In genomic region chr14:105461903-105462302, GRCh38 we compare ENCODE assay signal across 25 cellular contexts. TPM values are rescaled to one million over a fixed set of nuclear protein-coding genes. Genes with fewer than 3 reads are reported as not detected.
"Had no signal": no experiment of that assay in that cellular context is flagged by ENCODE, and none has a peak within 500 bp of the region (broad histone marks: within the 10 kb centered on the region; RNA-seq: fewer than 3 reads in every experiment).

No MANE protein-coding gene starts in this region.

- H3K27me3 Mint-ChIP-seq: activated CD4-positive, alpha-beta memory T cell treated with anti-CD3 and anti-CD28 coated beads, Interleukin-2, amount 10 ng/mL, durations not matched to agents 7 days and 5 days; activated CD4-positive, alpha-beta T cell treated with anti-CD3 and anti-CD28 coated beads, Interleukin-2, amount 10 ng/mL, durations not matched to agents 7 days and 5 days; activated naive CD4-positive, alpha-beta T cell treated with anti-CD3 and anti-CD28 coated beads, Interleukin-2, amount 50 U/mL, for 24 hours had no signal

- H3K4me1 Mint-ChIP-seq: activated CD4-positive, alpha-beta memory T cell treated with anti-CD3 and anti-CD28 coated beads, Interleukin-2, amount 10 ng/mL, durations not matched to agents 7 days and 5 days; activated CD4-positive, alpha-beta T cell treated with anti-CD3 and anti-CD28 coated beads, Interleukin-2, amount 10 ng/mL, durations not matched to agents 7 days and 5 days; activated naive CD4-positive, alpha-beta T cell treated with anti-CD3 and anti-CD28 coated beads, Interleukin-2, amount 50 U/mL, for 24 hours had no signal

- H3K4me3 Mint-ChIP-seq: activated CD4-positive, alpha-beta memory T cell treated with anti-CD3 and anti-CD28 coated beads, Interleukin-2, amount 10 ng/mL, durations not matched to agents 7 days and 5 days; activated CD4-positive, alpha-beta T cell treated with anti-CD3 and anti-CD28 coated beads, Interleukin-2, amount 10 ng/mL, durations not matched to agents 7 days and 5 days; activated naive CD4-positive, alpha-beta T cell treated with anti-CD3 and anti-CD28 coated beads, Interleukin-2, amount 50 U/mL, for 24 hours; activated T-helper 1 cell treated with anti-CD3 and anti-CD28 coated beads, Interleukin-12 subunit alpha, Interleukin-12 subunit beta, Interleukin-2, Interleukin-4 antibody, amounts not matched to agents 30 ng/mL and 10 ng/mL and 1 ng/mL, durations not matched to agents 14 hours and 24 hours and 36 hours; T-helper 1 cell treated with Interleukin-12 subunit alpha and Interleukin-12 subunit beta and Interleukin-4 antibody, amounts not matched to agents 30 μg/mL and 1 μg/mL, for 36 hours had no signal

- H3K27ac ChIP-seq: breast epithelium, Peyer's patch had no signal

- H3K36me3 ChIP-seq: breast epithelium had no signal

- H3K27me3 ChIP-seq: breast epithelium, Peyer's patch had no signal

- H3K4me1 ChIP-seq: Peyer's patch had no signal

- H3K9me3 ChIP-seq: breast epithelium, Peyer's patch had no signal

- DNase-seq: activated CD4-positive, alpha-beta memory T cell treated with anti-CD3 and anti-CD28 coated beads, Interleukin-2, amount 10 ng/mL, durations not matched to agents 7 days and 5 days; activated CD4-positive, alpha-beta T cell treated with anti-CD3 and anti-CD28 coated beads for 1 hour; activated CD4-positive, alpha-beta T cell treated with anti-CD3 and anti-CD28 coated beads, Interleukin-2, amount 10 ng/mL, durations not matched to agents 7 days and 5 days; activated effector memory CD4-positive, alpha-beta T cell treated with Interleukin-2 at 50 U/mL for 16 hours; activated naive CD4-positive, alpha-beta T cell; aorta; central memory CD4-positive, alpha-beta T cell; Karpas-422; MM.1S; NCI-H1105; NCI-H1436; NCI-H1694 treated with DMSO at 0.1 percent for 48 hours; NCI-H2029 treated with DMSO at 0.1 percent for 48 hours; NCI-H345; NCI-H510A; NCI-H526 treated with DMSO at 0.1 percent for 48 hours; NCI-H82; OCI-M1; Peyer's patch; SHP77 treated with DMSO at 0.1 percent for 48 hours had no signal

- H3K4me3 ChIP-seq: breast epithelium, Peyer's patch had no signal

- H3K9me3 Mint-ChIP-seq: activated CD4-positive, alpha-beta memory T cell treated with anti-CD3 and anti-CD28 coated beads, Interleukin-2, amount 10 ng/mL, durations not matched to agents 7 days and 5 days; activated CD4-positive, alpha-beta T cell treated with anti-CD3 and anti-CD28 coated beads, Interleukin-2, amount 10 ng/mL, durations not matched to agents 7 days and 5 days; activated naive CD4-positive, alpha-beta T cell treated with anti-CD3 and anti-CD28 coated beads, Interleukin-2, amount 50 U/mL, for 24 hours; activated T-helper 1 cell treated with anti-CD3 and anti-CD28 coated beads, Interleukin-12 subunit alpha, Interleukin-12 subunit beta, Interleukin-2, Interleukin-4 antibody, amounts not matched to agents 30 ng/mL and 10 ng/mL and 1 ng/mL, durations not matched to agents 14 hours and 24 hours and 36 hours; T-helper 1 cell treated with Interleukin-12 subunit alpha and Interleukin-12 subunit beta and Interleukin-4 antibody, amounts not matched to agents 30 μg/mL and 1 μg/mL, for 36 hours had no signal

- H3K27ac Mint-ChIP-seq: activated CD4-positive, alpha-beta memory T cell treated with anti-CD3 and anti-CD28 coated beads, Interleukin-2, amount 10 ng/mL, durations not matched to agents 7 days and 5 days; activated CD4-positive, alpha-beta T cell treated with anti-CD3 and anti-CD28 coated beads, Interleukin-2, amount 10 ng/mL, durations not matched to agents 7 days and 5 days; activated T-helper 1 cell treated with anti-CD3 and anti-CD28 coated beads, Interleukin-12 subunit alpha, Interleukin-12 subunit beta, Interleukin-2, Interleukin-4 antibody, amounts not matched to agents 30 ng/mL and 10 ng/mL and 1 ng/mL, durations not matched to agents 14 hours and 24 hours and 36 hours; T-helper 1 cell treated with Interleukin-12 subunit alpha and Interleukin-12 subunit beta and Interleukin-4 antibody, amounts not matched to agents 30 μg/mL and 1 μg/mL, for 36 hours had no signal

RNA-seq across cellular contexts. Expression of gene CRIP2, which starts 12.7 kb away (rescaled TPM):
- total RNA-seq: activated T-helper 1 cell treated with anti-CD3 and anti-CD28 coated beads, Interleukin-12 subunit alpha, Interleukin-12 subunit beta, Interleukin-2, Interleukin-4 antibody, amounts not matched to agents 30 ng/mL and 10 ng/mL and 1 ng/mL, durations not matched to agents 14 hours and 24 hours and 36 hours had no signal

RNA-seq across cellular contexts. Expression of gene CRIP1, which starts 24.8 kb away (rescaled TPM):
- total RNA-seq: SK-MEL-5 had no signal
